Comparison of ENCODE assay signal across 30 cellular contexts in the genomic region with DNA sequence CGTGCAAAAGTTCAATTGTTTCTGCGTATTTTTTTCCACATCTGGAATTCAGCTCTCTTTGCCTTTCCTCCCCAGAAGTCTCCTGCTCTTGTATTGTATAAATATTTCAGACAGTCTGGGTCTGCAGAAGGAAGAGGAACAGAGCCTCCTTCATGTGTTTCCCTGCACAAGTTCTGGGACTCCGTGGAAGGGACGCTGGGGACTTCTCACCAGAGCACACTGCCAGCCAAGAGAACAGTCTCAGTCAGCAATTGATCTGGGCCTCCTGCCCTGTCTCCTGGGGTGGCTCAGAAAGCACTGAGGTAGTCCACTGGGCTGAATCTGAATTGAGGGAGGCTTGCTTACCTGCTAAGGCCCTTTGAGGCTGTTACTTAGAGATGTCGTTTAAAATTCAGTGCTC.
"Had no signal": no experiment of that assay in that cellular context is flagged by ENCODE, and none has a peak within 500 bp of the region (broad histone marks: within the 10 kb centered on the region; RNA-seq: fewer than 3 reads in every experiment).

No MANE protein-coding gene starts in this region.

- H3K4me3 Mint-ChIP-seq: naive thymus-derived CD8-positive, alpha-beta T cell; natural killer cell treated with Interleukin-12 subunit alpha and Interleukin-12 subunit beta and Interleukin-15 and Interleukin-18, amount 100 ng/mL, for 72 hours; stimulated activated memory B cell treated with anti-CD40 and anti-IgM and Interleukin-4, amounts not matched to agents 10 μg/mL and 1 μg/mL and 100 μg/mL, for 72 hours; stimulated activated naive CD8-positive, alpha-beta T cell treated with anti-CD3 and anti-CD28 coated beads, Interleukin-15, amount 100 ng/mL, for 72 hours had no signal

- H3K4me2 ChIP-seq: smooth muscle cell had no signal

- H3K36me3 Mint-ChIP-seq: naive B cell; naive thymus-derived CD8-positive, alpha-beta T cell; natural killer cell treated with Interleukin-12 subunit alpha and Interleukin-12 subunit beta and Interleukin-15 and Interleukin-18, amount 100 ng/mL, for 72 hours; stimulated activated memory B cell treated with anti-CD40 and anti-IgM and Interleukin-4, amounts not matched to agents 10 μg/mL and 1 μg/mL and 100 μg/mL, for 72 hours had no signal

- H2AFZ ChIP-seq: parathyroid adenoma had no signal

- H3K27me3 ChIP-seq: ovary, right lobe of liver, suprapubic skin, testis, vagina had no signal

- H3K4me3 ChIP-seq: ovary, psoas muscle, right lobe of liver, skin epidermis, smooth muscle cell, spleen, suprapubic skin, testis, tibial artery, transverse colon, upper lobe of left lung, vagina had no signal

- ATAC-seq: naive thymus-derived CD8-positive, alpha-beta T cell; natural killer cell treated with Interleukin-12 subunit alpha and Interleukin-12 subunit beta and Interleukin-15 and Interleukin-18, amount 100 ng/mL, for 72 hours; psoas muscle; right cardiac atrium; right lobe of liver; stimulated activated memory B cell treated with anti-CD40 and anti-IgM and Interleukin-4, amounts not matched to agents 10 μg/mL and 1 μg/mL and 100 μg/mL, for 72 hours; stimulated activated naive CD8-positive, alpha-beta T cell treated with anti-CD3 and anti-CD28 coated beads, Interleukin-15, amount 100 ng/mL, for 72 hours; stimulated activated naive CD8-positive, alpha-beta T cell treated with anti-CD3 and anti-CD28 coated beads, Interleukin-15, Interleukin-2, amounts not matched to agents 100 U/mL and 50 U/mL, for 24 hours had no signal

- H3K4me1 ChIP-seq: parathyroid adenoma, psoas muscle, right lobe of liver, spleen, testis had no signal

- H3K4me1 Mint-ChIP-seq: naive B cell; naive thymus-derived CD8-positive, alpha-beta T cell; stimulated activated memory B cell treated with anti-CD40 and anti-IgM and Interleukin-4, amounts not matched to agents 10 μg/mL and 1 μg/mL and 100 μg/mL, for 72 hours; stimulated activated naive CD8-positive, alpha-beta T cell treated with anti-CD3 and anti-CD28 coated beads, Interleukin-15, amount 100 ng/mL, for 72 hours had no signal

- H3K9me3 ChIP-seq: ovary, psoas muscle, right lobe of liver, spleen, suprapubic skin, testis, tibial artery, transverse colon, upper lobe of left lung, vagina had no signal

- H3K27ac ChIP-seq: ovary, parathyroid adenoma, psoas muscle, right lobe of liver, skin epidermis, spleen, suprapubic skin, testis, tibial artery, transverse colon, upper lobe of left lung, vagina had no signal

- H3K9me3 Mint-ChIP-seq: naive thymus-derived CD8-positive, alpha-beta T cell; natural killer cell treated with Interleukin-12 subunit alpha and Interleukin-12 subunit beta and Interleukin-15 and Interleukin-18, amount 100 ng/mL, for 72 hours; stimulated activated memory B cell treated with anti-CD40 and anti-IgM and Interleukin-4, amounts not matched to agents 10 μg/mL and 1 μg/mL and 100 μg/mL, for 72 hours; stimulated activated naive CD8-positive, alpha-beta T cell treated with anti-CD3 and anti-CD28 coated beads, Interleukin-15, amount 100 ng/mL, for 72 hours had no signal

- H3K9ac ChIP-seq: parathyroid adenoma had no signal

- H3K36me3 ChIP-seq: ovary, right lobe of liver, spleen, suprapubic skin, tibial artery, transverse colon, upper lobe of left lung, vagina had no signal

- H3K27ac Mint-ChIP-seq: naive B cell; naive thymus-derived CD8-positive, alpha-beta T cell; natural killer cell treated with Interleukin-12 subunit alpha and Interleukin-12 subunit beta and Interleukin-15 and Interleukin-18, amount 100 ng/mL, for 72 hours; progenitor cell of endocrine pancreas; stimulated activated memory B cell treated with anti-CD40 and anti-IgM and Interleukin-4, amounts not matched to agents 10 μg/mL and 1 μg/mL and 100 μg/mL, for 72 hours; stimulated activated naive CD8-positive, alpha-beta T cell treated with anti-CD3 and anti-CD28 coated beads, Interleukin-15, amount 100 ng/mL, for 72 hours had no signal

- DNase-seq: naive B cell; naive thymus-derived CD8-positive, alpha-beta T cell; occipital lobe; ovary; posterior cingulate gyrus; psoas muscle; right cardiac atrium; right lobe of liver; spleen; stimulated activated CD4-positive, alpha-beta T cell treated with anti-CD3 and anti-CD28 coated beads, Interleukin-12 subunit alpha, Interleukin-12 subunit beta, amount 100 ng/mL, for 4 hours; stimulated activated CD4-positive, alpha-beta T cell treated with anti-CD3 and anti-CD28 coated beads, Interleukin-1b, Interleukin-23, amount 100 ng/mL, for 48 hours; stimulated activated CD4-positive, alpha-beta T cell treated with anti-CD3 and anti-CD28 coated beads, Interleukin-4, amount 100 ng/mL, for 1 hour; stimulated activated CD4-positive, alpha-beta T cell treated with anti-CD3 and anti-CD28 coated beads, Interleukin-4, amount 100 ng/mL, for 4 hours; stimulated activated CD8-positive, alpha-beta memory T cell treated with anti-CD3 and anti-CD28 coated beads, Interleukin-4, amount 100 ng/mL, for 48 hours; stimulated activated naive CD4-positive, alpha-beta T cell; stimulated activated naive CD8-positive, alpha-beta T cell treated with anti-CD3 and anti-CD28 coated beads, Interleukin-15, amount 100 ng/mL, for 72 hours; stimulated activated naive CD8-positive, alpha-beta T cell treated with anti-CD3 and anti-CD28 coated beads, Interleukin-15, Interleukin-2, amounts not matched to agents 100 U/mL and 50 U/mL, for 24 hours; substantia nigra; testis; tibial artery; transverse colon had no signal
